ENCODE assay signal across 28 cellular contexts in the genomic region with DNA sequence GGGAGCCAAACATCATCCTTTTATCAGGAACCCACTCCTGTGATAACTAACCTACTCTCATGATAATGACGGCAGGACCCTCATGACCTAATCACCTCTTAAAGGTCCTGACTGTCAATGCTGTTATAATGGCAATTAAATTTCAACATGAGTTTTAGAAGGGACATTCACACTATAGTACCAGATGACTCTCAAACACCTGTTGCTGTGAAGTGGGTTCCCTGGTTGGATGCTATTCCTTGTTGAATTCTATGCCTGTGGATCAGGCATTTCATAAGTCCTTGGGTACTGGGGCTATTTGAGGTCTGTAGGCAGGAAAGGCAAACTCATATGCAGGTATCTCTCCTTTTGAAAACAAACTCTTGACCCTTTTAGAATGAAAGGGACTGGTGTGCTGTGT.
"Had no signal": no experiment of that assay in that cellular context is flagged by ENCODE, and none has a peak within 500 bp of the region (broad histone marks: within the 10 kb centered on the region; RNA-seq: fewer than 3 reads in every experiment).

No MANE protein-coding gene starts in this region.

- H3K27me3 ChIP-seq: testis, thyroid gland, tibial nerve, transverse colon, upper lobe of left lung, upper lobe of right lung, uterus, vagina had no signal

- H3K9me3 Mint-ChIP-seq: stimulated activated effector memory CD8-positive, alpha-beta T cell treated with anti-CD3 and anti-CD28 coated beads, Interleukin-12 subunit alpha, Interleukin-12 subunit beta, amount 100 ng/mL, for 72 hours; stimulated activated memory B cell treated with anti-CD40 and anti-IgM and Interleukin-4, amounts not matched to agents 10 μg/mL and 1 μg/mL and 100 μg/mL, for 72 hours; stimulated activated naive B cell treated with anti-CD40 and anti-IgM and Interleukin-4, amounts not matched to agents 10 μg/mL and 1 μg/mL and 100 μg/mL, for 72 hours; stimulated activated naive CD8-positive, alpha-beta T cell treated with anti-CD3 and anti-CD28 coated beads, Interleukin-15, amount 100 ng/mL, for 72 hours; stimulated activated naive CD8-positive, alpha-beta T cell treated with anti-CD3 and anti-CD28 coated beads, Interleukin-15, Interleukin-2, amounts not matched to agents 100 ng/mL and 50 ng/mL, for 24 hours; type B pancreatic cell had no signal

- H3K9me3 ChIP-seq: stomach, suprapubic skin, testis, thoracic aorta, thyroid gland, tibial artery, tibial nerve, transverse colon, upper lobe of left lung, upper lobe of right lung, uterus, vagina had no signal

- DNase-seq: stimulated activated CD4-positive, alpha-beta T cell treated with anti-CD3 and anti-CD28 coated beads, Interleukin-2, amount 100 ng/mL, for 48 hours; stimulated activated CD4-positive, alpha-beta T cell treated with anti-CD3 and anti-CD28 coated beads, Interleukin-4, amount 100 ng/mL, for 1 hour; stimulated activated CD4-positive, alpha-beta T cell treated with anti-CD3 and anti-CD28 coated beads, Interleukin-4, amount 100 ng/mL, for 24 hours; stimulated activated CD4-positive, alpha-beta T cell treated with anti-CD3 and anti-CD28 coated beads, Interleukin-4, amount 100 ng/mL, for 4 hours; stimulated activated CD8-positive, alpha-beta memory T cell treated with anti-CD3 and anti-CD28 coated beads, Interleukin-4, amount 100 ng/mL, for 48 hours; stimulated activated naive B cell treated with anti-CD40 and anti-IgM and Interleukin-4, amounts not matched to agents 10 μg/mL and 1 μg/mL and 100 μg/mL, for 72 hours; stimulated activated naive CD4-positive, alpha-beta T cell; stimulated activated naive CD4-positive, alpha-beta T cell treated with Interleukin-2 at 50 U/mL for 16 hours; stimulated activated naive CD8-positive, alpha-beta T cell treated with anti-CD3 and anti-CD28 coated beads, Interleukin-15, amount 100 ng/mL, for 72 hours; stimulated activated naive CD8-positive, alpha-beta T cell treated with anti-CD3 and anti-CD28 coated beads, Interleukin-15, Interleukin-2, amounts not matched to agents 100 U/mL and 50 U/mL, for 24 hours; stomach; substantia nigra; testis; thyroid gland; tibial artery; transverse colon; trophoblast cell; upper lobe of left lung; upper lobe of right lung; uterus had no signal

- H3K36me3 ChIP-seq: stomach, suprapubic skin, thoracic aorta, thyroid gland, tibial artery, tibial nerve, transverse colon, upper lobe of left lung, upper lobe of right lung, uterus, vagina had no signal

- H3K27ac Mint-ChIP-seq: stimulated activated effector memory CD8-positive, alpha-beta T cell treated with anti-CD3 and anti-CD28 coated beads, Interleukin-12 subunit alpha, Interleukin-12 subunit beta, amount 100 ng/mL, for 72 hours; stimulated activated memory B cell treated with anti-CD40 and anti-IgM and Interleukin-4, amounts not matched to agents 10 μg/mL and 1 μg/mL and 100 μg/mL, for 72 hours; stimulated activated naive B cell treated with anti-CD40 and anti-IgM and Interleukin-4, amounts not matched to agents 10 μg/mL and 1 μg/mL and 100 μg/mL, for 72 hours; stimulated activated naive CD8-positive, alpha-beta T cell treated with anti-CD3 and anti-CD28 coated beads, Interleukin-15, amount 100 ng/mL, for 72 hours; stimulated activated naive CD8-positive, alpha-beta T cell treated with anti-CD3 and anti-CD28 coated beads, Interleukin-15, Interleukin-2, amounts not matched to agents 100 ng/mL and 50 ng/mL, for 24 hours; type B pancreatic cell had no signal

- H3K36me3 Mint-ChIP-seq: stimulated activated effector memory CD8-positive, alpha-beta T cell treated with anti-CD3 and anti-CD28 coated beads, Interleukin-12 subunit alpha, Interleukin-12 subunit beta, amount 100 ng/mL, for 72 hours; stimulated activated memory B cell treated with anti-CD40 and anti-IgM and Interleukin-4, amounts not matched to agents 10 μg/mL and 1 μg/mL and 100 μg/mL, for 72 hours; stimulated activated naive B cell treated with anti-CD40 and anti-IgM and Interleukin-4, amounts not matched to agents 10 μg/mL and 1 μg/mL and 100 μg/mL, for 72 hours; type B pancreatic cell had no signal

- H3K4me1 ChIP-seq: stomach, suprapubic skin, testis, thyroid gland, tibial artery, tibial nerve, upper lobe of left lung, upper lobe of right lung, uterus, vagina had no signal

- H3K4me1 Mint-ChIP-seq: stimulated activated effector memory CD8-positive, alpha-beta T cell treated with anti-CD3 and anti-CD28 coated beads, Interleukin-12 subunit alpha, Interleukin-12 subunit beta, amount 100 ng/mL, for 72 hours; stimulated activated memory B cell treated with anti-CD40 and anti-IgM and Interleukin-4, amounts not matched to agents 10 μg/mL and 1 μg/mL and 100 μg/mL, for 72 hours; stimulated activated naive B cell treated with anti-CD40 and anti-IgM and Interleukin-4, amounts not matched to agents 10 μg/mL and 1 μg/mL and 100 μg/mL, for 72 hours; stimulated activated naive CD8-positive, alpha-beta T cell treated with anti-CD3 and anti-CD28 coated beads, Interleukin-15, amount 100 ng/mL, for 72 hours had no signal

- H3K4me3 Mint-ChIP-seq: stimulated activated effector memory CD8-positive, alpha-beta T cell treated with anti-CD3 and anti-CD28 coated beads, Interleukin-12 subunit alpha, Interleukin-12 subunit beta, amount 100 ng/mL, for 72 hours; stimulated activated memory B cell treated with anti-CD40 and anti-IgM and Interleukin-4, amounts not matched to agents 10 μg/mL and 1 μg/mL and 100 μg/mL, for 72 hours; stimulated activated naive B cell treated with anti-CD40 and anti-IgM and Interleukin-4, amounts not matched to agents 10 μg/mL and 1 μg/mL and 100 μg/mL, for 72 hours; stimulated activated naive CD8-positive, alpha-beta T cell treated with anti-CD3 and anti-CD28 coated beads, Interleukin-15, amount 100 ng/mL, for 72 hours; stimulated activated naive CD8-positive, alpha-beta T cell treated with anti-CD3 and anti-CD28 coated beads, Interleukin-15, Interleukin-2, amounts not matched to agents 100 ng/mL and 50 ng/mL, for 24 hours; type B pancreatic cell had no signal

- H3K4me3 ChIP-seq: stomach, suprapubic skin, testis, thoracic aorta, thyroid gland, tibial artery, tibial nerve, transverse colon, upper lobe of left lung, upper lobe of right lung, uterus, vagina had no signal

- H3K27ac ChIP-seq: stomach, suprapubic skin, testis, thoracic aorta, thyroid gland, tibial artery, tibial nerve, transverse colon, upper lobe of left lung, upper lobe of right lung, uterus, vagina had no signal
